16 cellular contexts compared by ENCODE assay signal in the genomic region with DNA sequence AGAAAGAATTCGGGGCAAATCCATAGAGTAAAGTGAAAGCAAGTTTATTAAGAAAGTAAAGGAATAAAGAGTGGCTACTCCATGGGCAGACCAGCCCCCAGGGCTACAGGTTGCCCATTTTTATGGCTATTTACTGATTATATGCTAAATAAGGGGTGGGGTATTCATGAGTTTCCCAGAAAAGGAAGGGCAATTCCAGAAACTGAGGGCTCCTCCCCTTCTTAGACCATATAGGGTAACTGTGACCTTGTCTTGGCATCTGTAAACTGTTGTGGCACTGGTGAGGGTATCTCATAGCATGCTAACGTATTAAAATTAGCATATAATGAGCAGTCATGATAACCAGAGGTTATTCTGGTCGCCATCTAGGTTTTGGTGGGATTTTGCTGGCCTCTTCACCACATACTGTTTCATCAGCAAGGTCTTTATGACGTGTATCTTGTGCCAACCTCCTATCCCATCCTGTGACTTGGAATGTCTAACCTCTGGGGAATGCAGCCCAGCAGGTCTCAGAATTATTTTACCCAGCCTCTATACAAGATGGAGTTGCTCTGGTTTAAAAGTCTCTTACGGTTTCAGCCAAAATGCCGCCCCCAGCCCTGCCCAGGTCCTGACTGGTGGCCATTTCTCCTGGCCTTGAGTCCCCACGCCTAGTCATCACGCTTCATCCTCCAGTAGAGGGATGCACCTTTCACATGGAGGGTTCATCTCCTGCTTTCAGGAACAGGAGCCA. TPM values are rescaled to one million over a fixed set of nuclear protein-coding genes. Genes with fewer than 3 reads are reported as not detected.
DNase-seq lines count a peak whose midpoint lies in the region; ATAC-seq, FAIRE-seq and TF ChIP-seq lines count a peak whose summit lies in the region.
"Had no signal": no experiment of that assay in that cellular context is flagged by ENCODE, and none has a peak within 500 bp of the region (broad histone marks: within the 10 kb centered on the region; RNA-seq: fewer than 3 reads in every experiment).

No MANE protein-coding gene starts in this region.

- no peak for FAIRE-seq in astrocyte (lab: Jason Lieb, UNC)
- FAIRE-seq in keratinocyte (lab: Jason Lieb, UNC): peak; percentile 34
- FAIRE-seq: pancreas had no signal

- H3K4me1 Mint-ChIP-seq in MCF 10A (ENCODE audit: insufficient read depth, unreplicated experiment): no peaks in the 10 kb centered on the region
- peaks cover 1% of the 10 kb centered on the region for H3K4me1 Mint-ChIP-seq in astrocyte (ENCODE audit: low read depth, unreplicated experiment)

- H3K9me3 ChIP-seq in breast epithelium (no peaks in the 10 kb centered on the region), astrocyte (ENCODE audit: insufficient read depth, low read depth, low read length) (no peaks in the 10 kb centered on the region), keratinocyte (ENCODE audit: control insufficient read depth, low read depth, low read length) (no peaks in the 10 kb centered on the region)
- H3K9me3 ChIP-seq: adrenal gland, pancreas, thoracic aorta had no signal

- H3K36me3 Mint-ChIP-seq in MCF 10A (ENCODE audit: insufficient read depth, unreplicated experiment): no peaks in the 10 kb centered on the region
- peaks cover 16% of the 10 kb centered on the region for H3K36me3 Mint-ChIP-seq in astrocyte (ENCODE audit: low read depth, unreplicated experiment)

- H2AFZ ChIP-seq in astrocyte (ENCODE audit: low read depth, low read length): no peak overlapping the region
- H2AFZ ChIP-seq in keratinocyte (ENCODE audit: control insufficient read depth, low read length): peak overlapping the region; percentile 72

- TF ChIP-seq CTCF in breast epithelium (IDR thresholded peaks at IDR 0.05) (no peak), MCF 10A (IDR thresholded peaks at IDR 0.05; ENCODE audit: unreplicated experiment) (no peak), astrocyte (IDR thresholded peaks at IDR 0.05; ENCODE audit: insufficient read depth, low read depth, low read length) (no peak), keratinocyte (optimal IDR thresholded peaks at IDR 0.05 in 1 of 3, IDR thresholded peaks at IDR 0.05 in 1 of 3, conservative IDR thresholded peaks at IDR 0.05 in 1 of 3; ENCODE audit: extremely low read depth in 1 of 3, insufficient read depth in 2 of 3, low read length in 3 of 3) (no peak)

- H4K20me1 ChIP-seq in astrocyte (ENCODE audit: insufficient read depth, low read length) (peaks cover 21% of the 10 kb centered on the region), keratinocyte (ENCODE audit: control insufficient read depth, extremely low read depth, insufficient read depth, low read length) (no peaks in the 10 kb centered on the region)

- H3K9me3 Mint-ChIP-seq in MCF 10A (ENCODE audit: unreplicated experiment) (peaks cover 7% of the 10 kb centered on the region), astrocyte (ENCODE audit: unreplicated experiment) (peaks cover 7% of the 10 kb centered on the region)

- CTCF ChIA-PET in MCF 10A (lab: Yijun Ruan, JAX): no interaction called here
- CTCF ChIA-PET in HEK293T (lab: Yijun Ruan, JAX): no interaction called here

- H3K27ac ChIP-seq in breast epithelium: peak overlapping the region; percentile 49 to 80
- H3K27ac ChIP-seq in astrocyte (ENCODE audit: low read depth, low read length): no peak overlapping the region
- H3K27ac ChIP-seq in keratinocyte (ENCODE audit: control insufficient read depth, insufficient read depth, low read length): peak overlapping the region; percentile 46
- H3K27ac ChIP-seq: adrenal gland, pancreas, thoracic aorta had no signal

- H3K27me3 ChIP-seq in breast epithelium (no peaks in the 10 kb centered on the region), astrocyte (ENCODE audit: insufficient read depth, low read length) (peaks cover 7% of the 10 kb centered on the region), keratinocyte (ENCODE audit: control insufficient read depth, extremely low read depth, insufficient read depth, low read length) (no peaks in the 10 kb centered on the region)
- H3K27me3 ChIP-seq: pancreas had no signal

- dilution Hi-C loops in keratinocyte (cut with MboI; ENCODE audit: extremely low pct_ligation_motif_present, low sequenced_read_pairs): no loop called here

- H3K4me3 Mint-ChIP-seq in MCF 10A (ENCODE audit: unreplicated experiment): no peak overlapping the region
- no peak overlapping the region for H3K4me3 Mint-ChIP-seq in astrocyte (ENCODE audit: unreplicated experiment)

- H3K27ac Mint-ChIP-seq in MCF 10A (ENCODE audit: low read depth, unreplicated experiment): no peak overlapping the region
- H3K27ac Mint-ChIP-seq in astrocyte (ENCODE audit: unreplicated experiment): no peak overlapping the region
- H3K27ac Mint-ChIP-seq: memory B cell had no signal

- H3K36me3 ChIP-seq in breast epithelium (no peaks in the 10 kb centered on the region), astrocyte (ENCODE audit: insufficient read depth, low read length) (no peaks in the 10 kb centered on the region), keratinocyte (ENCODE audit: control insufficient read depth in 2 of 2, extremely low read depth in 1 of 2, insufficient read depth in 2 of 2, low read length in 2 of 2) (peaks cover 0 to 3% of the 10 kb centered on the region in 2 experiments)
- H3K36me3 ChIP-seq: adrenal gland, pancreas, thoracic aorta had no signal

- DNase-seq in breast epithelium (ENCODE audit: low spot score in 2 of 2) (peak in 1 of 2 donors; percentile 59), MCF 10A (ENCODE audit: unreplicated experiment) (no peak), astrocyte (ENCODE audit: low read depth) (peak; percentile 15), keratinocyte (ENCODE audit: low read depth, low spot score) (peak; percentile 50), DMS53 treated with DMSO at 0.1 percent for 48 hours (lab: John Stamatoyannopoulos, UW; ENCODE audit: unreplicated experiment) (no peak), NCI-H748 (lab: John Stamatoyannopoulos, UW; ENCODE audit: unreplicated experiment) (no peak), HEK293T (ENCODE audit: extremely low spot score) (no peak)
- DNase-seq: adrenal gland, dorsolateral prefrontal cortex, IMR-90, NCI-H1417 treated with DMSO at 0.1 percent for 48 hours, NCI-H510A treated with DMSO at 0.1 percent for 48 hours, pancreas had no signal

- no peaks in the 10 kb centered on the region for H3K4me1 ChIP-seq in breast epithelium
- peaks cover 11% of the 10 kb centered on the region for H3K4me1 ChIP-seq in astrocyte (ENCODE audit: insufficient read depth, low read length)
- H3K4me1 ChIP-seq in keratinocyte (ENCODE audit: control insufficient read depth, extremely low read depth, insufficient read depth, low read length): peaks cover 21% of the 10 kb centered on the region

- POLR2A ChIA-PET in MCF 10A (lab: Yijun Ruan, JAX) (no interaction called here), HEK293T (lab: Yijun Ruan, JAX) (no interaction called here)

- H3K27me3 Mint-ChIP-seq in MCF 10A (ENCODE audit: insufficient read depth, unreplicated experiment): no peaks in the 10 kb centered on the region
- peaks cover 42% of the 10 kb centered on the region for H3K27me3 Mint-ChIP-seq in astrocyte (ENCODE audit: low read depth, unreplicated experiment)

- H3K4me2 ChIP-seq in astrocyte (ENCODE audit: low read length) (no peak overlapping the region), keratinocyte (ENCODE audit: control insufficient read depth, extremely low read depth, insufficient read depth, low read depth, low read length) (peak overlapping the region; percentile 42)

- H3K9me1 ChIP-seq in keratinocyte (ENCODE audit: control insufficient read depth, extremely low read depth, insufficient read depth, low read length): no peaks in the 10 kb centered on the region

- no TSS peak for BruUV-seq in MCF 10A (replicated peaks; lab: Mats Ljungman, UMichigan)

- no peak overlapping the region for H3K9ac ChIP-seq in astrocyte (ENCODE audit: low read length)
- peak overlapping the region; percentile 1 for H3K9ac ChIP-seq in keratinocyte (ENCODE audit: control insufficient read depth, extremely low read depth, insufficient read depth, low read length)

- ATAC-seq in HG02759 (IDR thresholded peaks at IDR 0.05; ENCODE audit: unreplicated experiment): no peak

- no peak for TF ChIP-seq POLR2A in breast epithelium (IDR thresholded peaks at IDR 0.05)

- intact Hi-C loops in breast epithelium (cut with DNase I; ENCODE audit: low total_unique reads) (no loop called here), MCF 10A (cut with micrococcal nuclease) (no loop called here)

- peak overlapping the region in 2 of 3 donors; percentile 69 to 91 for H3K4me3 ChIP-seq in breast epithelium
- no peak overlapping the region for H3K4me3 ChIP-seq in astrocyte (ENCODE audit: insufficient read depth, low read depth, low read length)
- H3K4me3 ChIP-seq in keratinocyte (ENCODE audit: control insufficient read depth in 2 of 3, extremely low read depth in 1 of 3, insufficient read depth in 2 of 3, low read depth in 1 of 3, low read length in 3 of 3): peak overlapping the region in 2 of 3 experiments; percentile 16 to 23
- H3K4me3 ChIP-seq: adrenal gland, pancreas, thoracic aorta had no signal

- H3K79me2 ChIP-seq in astrocyte (ENCODE audit: insufficient read depth, low read length): no peaks in the 10 kb centered on the region
- no peaks in the 10 kb centered on the region for H3K79me2 ChIP-seq in keratinocyte (ENCODE audit: control insufficient read depth, insufficient read depth, low read length)

TF ChIP-seq in HEK293T, 16 proteins besides CTCF, POLR2A, EP300 and RAD21 (continues in another document):
- no peak for TF ChIP-seq SUZ12 (IDR thresholded peaks at IDR 0.05)
- TF ChIP-seq ELF4 (IDR thresholded peaks at IDR 0.05): no peak

RNA-seq across cellular contexts. Expression of a gene that starts 1.0 kb away (rescaled TPM):
- total RNA-seq in breast epithelium (1 to 10 TPM in 2 of 3 donors, not detected in 1; 7.3 to 9.5 TPM), MCF 10A (2022) (not detected in 2 replicates), astrocyte (0.82 and 1.5 TPM in 2 replicates)
- 0.14 to 0.53 TPM (median 0.24 TPM) in 3 replicates for polyA plus RNA-seq in keratinocyte
- polyA plus RNA-seq in keratinocyte (2011; ENCODE audit: low read depth): 1.7 TPM
- 0.13 TPM in 2 replicates for polyA plus RNA-seq in keratinocyte (2011; cell fraction: cytosol; rRNA removed)
- polyA plus RNA-seq in keratinocyte (2011; cell fraction: nucleus; rRNA removed): 2.2 and 2.3 TPM in 2 replicates
- 0.18 and 1.6 TPM in 2 replicates for polyA plus RNA-seq in keratinocyte (2012; ENCODE audit: low replicate concordance)
- 0.32 to 1.4 TPM (median 0.43 TPM) in 3 replicates for polyA minus RNA-seq in keratinocyte
- polyA minus RNA-seq in keratinocyte (2011; cell fraction: cytosol; rRNA and poly(A)+ RNA removed): not detected
- 0.63 and 0.78 TPM in 2 replicates for polyA minus RNA-seq in keratinocyte (2011; cell fraction: nucleus; rRNA and poly(A)+ RNA removed)
- total RNA-seq: IMR-90 had no signal

RNA-seq across cellular contexts. Expression of a gene that starts 11.0 kb away (rescaled TPM):
- total RNA-seq in breast epithelium (10 to 100 TPM; 17.0 to 17.7 (median 17.3) TPM), MCF 10A (2022) (56.5 and 60.3 TPM in 2 replicates), astrocyte (25.7 and 32.2 TPM in 2 replicates)
- 9.9 to 14.8 TPM (median 11.8 TPM) in 3 replicates for polyA plus RNA-seq in keratinocyte
- polyA plus RNA-seq in keratinocyte (2011; ENCODE audit: low read depth): 8.8 TPM
- polyA plus RNA-seq in keratinocyte (2011; cell fraction: cytosol; rRNA removed): 6.3 and 12.5 TPM in 2 replicates
- polyA plus RNA-seq in keratinocyte (2011; cell fraction: nucleus; rRNA removed): 32.0 and 36.2 TPM in 2 replicates
- polyA plus RNA-seq in keratinocyte (2012; ENCODE audit: low replicate concordance): 18.7 and 19.5 TPM in 2 replicates
- polyA minus RNA-seq in keratinocyte: 11.3 to 15.6 TPM (median 11.3 TPM) in 3 replicates
- polyA minus RNA-seq in keratinocyte (2011; cell fraction: cytosol; rRNA and poly(A)+ RNA removed): 19.2 TPM
- 16.8 and 20.7 TPM in 2 replicates for polyA minus RNA-seq in keratinocyte (2011; cell fraction: nucleus; rRNA and poly(A)+ RNA removed)

Comparison
In these comparisons a context has a peak if more than half of its experiments do, and no peak if none do; other contexts are left out.
1. DNase-seq: peak in astrocyte (single experiment) and keratinocyte (single experiment); none in MCF 10A (single experiment), DMS53 treated with DMSO at 0.1 percent for 48 hours (single experiment), NCI-H748 (single experiment) and HEK293T (single experiment).